8 cellular contexts compared by ENCODE assay signal in the genomic region with DNA sequence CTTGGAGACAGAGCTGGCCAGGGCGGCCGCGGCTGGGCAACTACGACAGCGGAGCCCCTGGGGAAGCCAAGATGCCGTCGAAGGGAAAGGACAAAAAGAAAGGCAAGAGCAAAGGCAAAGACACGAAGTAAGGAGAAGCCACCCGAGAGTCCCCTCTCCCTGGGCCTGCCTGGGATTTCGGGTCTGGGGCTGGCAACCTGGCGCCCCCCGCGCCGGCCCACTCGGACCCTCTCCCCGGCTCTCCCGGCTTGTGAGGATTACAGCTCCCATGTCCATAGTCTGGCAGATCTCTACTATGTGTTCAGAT. TPM values are rescaled to one million over a fixed set of nuclear protein-coding genes. Genes with fewer than 3 reads are reported as not detected.
DNase-seq lines count a peak whose midpoint lies in the region; ATAC-seq and TF ChIP-seq lines count a peak whose summit lies in the region.

No MANE protein-coding gene starts in this region.

- DNase-seq in AG04449 (ENCODE audit: low read depth, low spot score), result no peak
- DNase-seq in brain pericyte (ENCODE audit: low read depth, low spot score), result peak; percentile 8
- no peak for DNase-seq in mucosa of descending colon
- DNase-seq in NCI-H1092 treated with DMSO at 0.1 percent for 48 hours (lab: John Stamatoyannopoulos, UW), result no peak
- no peak for DNase-seq in OCI-M1 (lab: John Stamatoyannopoulos, UW)
- no peak for DNase-seq in activated CD4-positive, alpha-beta T cell treated with anti-CD3 and anti-CD28 coated beads, Interleukin-2, amount 50 U/mL, for 4 hours

- H3K4me3 ChIP-seq in AG04449 (ENCODE audit: low read depth, low read length) (peak overlapping the region; percentile 86), mucosa of descending colon (peak overlapping the region; percentile 77)

- CTCF ChIA-PET in AG04449 (lab: Yijun Ruan, JAX), result interaction anchor here (0.9 to 1.6 kb wide), 2 partner anchors 12 to 302 kb away, joined by 3 read pairs; no protein-coding TSS in a partner anchor

- no peaks in the 10 kb centered on the region for H3K36me3 ChIP-seq in mucosa of descending colon (ENCODE audit: low read depth)

- intact Hi-C loops in mucosa of descending colon (cut with DNase I, micrococcal nuclease), result no loop called here

- POLR2A ChIA-PET in AG04449 (lab: Yijun Ruan, JAX), result interaction anchor here (0.7 to 1.8 kb wide), 5 partner anchors 9 to 85 kb away, joined by 3 to 5 read pairs (median 3); partner anchors contain the start of genes COQ6 and FAM161B

- H3K9me3 ChIP-seq in mucosa of descending colon, result no peaks in the 10 kb centered on the region

- ATAC-seq in HG03442 (IDR thresholded peaks at IDR 0.05; ENCODE audit: unreplicated experiment) (peak; percentile 12), mucosa of descending colon (no peak), GM18520 (IDR thresholded peaks at IDR 0.05; ENCODE audit: unreplicated experiment) (no peak)

- peaks cover 9% of the 10 kb centered on the region for H3K4me1 ChIP-seq in mucosa of descending colon (ENCODE audit: low read depth)

- no peak for TF ChIP-seq CTCF in AG04449 (IDR thresholded peaks at IDR 0.05; ENCODE audit: insufficient read depth, low read length, missing control alignments)
- TF ChIP-seq CTCF in mucosa of descending colon (IDR thresholded peaks at IDR 0.05), result no peak

RNA-seq across cellular contexts. Expression of gene BBOF1, which starts 0.2 kb away (rescaled TPM):
- total RNA-seq in mucosa of descending colon, result 1 to 10 TPM; 3.9 to 6.8 (median 4.1) TPM

RNA-seq across cellular contexts. Expression of gene ENTPD5, which starts 0.3 kb away (rescaled TPM):
- 100 to 1,000 TPM in 2 of 3 donors, 10 to 100 TPM in 1; 79.9 to 296 (median 153) TPM for total RNA-seq in mucosa of descending colon
